7 cellular contexts compared by ENCODE assay signal in the genomic region with DNA sequence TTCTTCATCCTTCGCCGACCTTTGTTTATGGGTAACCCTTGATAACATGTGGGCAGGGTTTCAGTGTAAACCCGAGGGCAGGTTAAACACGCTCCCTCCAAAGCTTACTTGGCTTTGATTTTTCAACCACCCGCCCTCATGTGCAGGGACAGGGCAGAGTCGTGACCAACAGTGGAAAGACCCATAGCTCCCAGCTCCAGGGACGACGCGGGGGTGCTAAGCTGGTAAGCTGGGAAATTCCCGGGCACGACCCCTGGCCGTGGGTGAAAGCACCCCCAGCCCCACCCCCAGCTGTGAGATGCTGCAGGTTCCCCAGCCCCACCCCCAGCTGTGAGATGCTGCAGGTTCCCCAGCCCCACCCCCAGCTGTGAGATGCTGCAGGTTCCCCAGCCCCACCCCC. TPM values are rescaled to one million over a fixed set of nuclear protein-coding genes. Genes with fewer than 3 reads are reported as not detected.
A peak's percentile ranks its signal among the peaks of the same experiment; 100 is the strongest.
DNase-seq lines count a peak whose midpoint lies in the region; ATAC-seq and TF ChIP-seq lines count a peak whose summit lies in the region.
"Not testable (repeated sequence)": the region's sequence is repeated elsewhere in the genome, so short reads cannot be mapped to it uniquely, and the experiment has no call there.

No MANE protein-coding gene starts in this region.

- H3K4me1 Mint-ChIP-seq in T-helper 17 cell (peaks cover 45% of the 10 kb centered on the region), immature natural killer cell (peaks cover 79% of the 10 kb centered on the region in 2 donors), natural killer cell (peaks cover 57 to 78% of the 10 kb centered on the region in 2 donors)
- H3K4me1 Mint-ChIP-seq in activated T-cell treated with anti-CD3 and anti-CD28 coated beads, Interleukin-2, amount 50 U/mL, for 24 hours (ENCODE audit: low read depth): peaks cover 75% of the 10 kb centered on the region
- H3K4me1 Mint-ChIP-seq in central memory CD8-positive, alpha-beta T cell: peaks cover 67% of the 10 kb centered on the region
- H3K4me1 Mint-ChIP-seq in stimulated activated effector memory CD8-positive, alpha-beta T cell treated with anti-CD3 and anti-CD28 coated beads, Interleukin-12 subunit alpha, Interleukin-12 subunit beta, amount 100 ng/mL, for 72 hours: peaks cover 73% of the 10 kb centered on the region

- 86 to 89% methylated on average over 12 of the region's 12 CpGs for WGBS in GM23248 (ENCODE audit: low coverage in 1 of 2, low lambda C conversion rate in 2 of 2, missing lambda C conversion rate in 2 of 2), 2 experiments

- not testable (repeated sequence) for H3K9me3 Mint-ChIP-seq in activated T-cell treated with anti-CD3 and anti-CD28 coated beads, Interleukin-2, amount 50 U/mL, for 24 hours; central memory CD8-positive, alpha-beta T cell; immature natural killer cell; natural killer cell; stimulated activated effector memory CD8-positive, alpha-beta T cell treated with anti-CD3 and anti-CD28 coated beads, Interleukin-12 subunit alpha, Interleukin-12 subunit beta, amount 100 ng/mL, for 72 hours

- H3K36me3 Mint-ChIP-seq in T-helper 17 cell (ENCODE audit: low read depth); natural killer cell: not testable (repeated sequence)
- peaks cover 30% of the 10 kb centered on the region for H3K36me3 Mint-ChIP-seq in activated T-cell treated with anti-CD3 and anti-CD28 coated beads, Interleukin-2, amount 50 U/mL, for 24 hours (ENCODE audit: low read depth)
- H3K36me3 Mint-ChIP-seq in central memory CD8-positive, alpha-beta T cell (ENCODE audit: insufficient read depth): peaks cover 51% of the 10 kb centered on the region
- H3K36me3 Mint-ChIP-seq in immature natural killer cell: peaks cover 14 to 24% (median 14%) of the 10 kb centered on the region in 3 donors
- H3K36me3 Mint-ChIP-seq in stimulated activated effector memory CD8-positive, alpha-beta T cell treated with anti-CD3 and anti-CD28 coated beads, Interleukin-12 subunit alpha, Interleukin-12 subunit beta, amount 100 ng/mL, for 72 hours: peaks cover 32% of the 10 kb centered on the region

- H3K4me3 ChIP-seq in GM23248: not testable (repeated sequence)

- intact Hi-C loops in natural killer cell (cut with micrococcal nuclease): not testable (repeated sequence)

- not testable (repeated sequence) for H4K20me1 ChIP-seq in GM23248 (ENCODE audit: insufficient read depth)

- H3K27ac Mint-ChIP-seq in T-helper 17 cell: peak overlapping the region; percentile 77
- H3K27ac Mint-ChIP-seq in activated T-cell treated with anti-CD3 and anti-CD28 coated beads, Interleukin-2, amount 50 U/mL, for 24 hours: peak overlapping the region; percentile 86
- H3K27ac Mint-ChIP-seq in central memory CD8-positive, alpha-beta T cell (ENCODE audit: low read depth): peak overlapping the region; percentile 76
- H3K27ac Mint-ChIP-seq in immature natural killer cell: peak overlapping the region; percentile 94 to 98 (median 96)
- peak overlapping the region; percentile 91 to 92 for H3K27ac Mint-ChIP-seq in natural killer cell
- peak overlapping the region; percentile 60 for H3K27ac Mint-ChIP-seq in stimulated activated effector memory CD8-positive, alpha-beta T cell treated with anti-CD3 and anti-CD28 coated beads, Interleukin-12 subunit alpha, Interleukin-12 subunit beta, amount 100 ng/mL, for 72 hours

- not testable (repeated sequence) for H3K9me3 ChIP-seq in GM23248 (ENCODE audit: low read depth); T-helper 17 cell (ENCODE audit: control insufficient read depth, low read length, poor library complexity, severe bottlenecking)

- H3K27ac ChIP-seq in GM23248: peak overlapping the region; percentile 87

- peak overlapping the region; percentile 60 for H3K9ac ChIP-seq in GM23248

- ATAC-seq in T-helper 17 cell; central memory CD8-positive, alpha-beta T cell (replicated peaks; ENCODE audit: extremely low read depth, poor library complexity, severe bottlenecking); natural killer cell; stimulated activated effector memory CD8-positive, alpha-beta T cell treated with anti-CD3 and anti-CD28 coated beads, Interleukin-12 subunit alpha, Interleukin-12 subunit beta, amount 100 ng/mL, for 72 hours: not testable (repeated sequence)

- not testable (repeated sequence) for H3K27me3 ChIP-seq in GM23248 (replicated peaks; ENCODE audit: insufficient read depth)

- in situ Hi-C loops in GM23248 (cut with MboI): not testable (repeated sequence)

- H2AFZ ChIP-seq in GM23248: not testable (repeated sequence)

- not testable (repeated sequence) for H3K27me3 Mint-ChIP-seq in T-helper 17 cell; activated T-cell treated with anti-CD3 and anti-CD28 coated beads, Interleukin-2, amount 50 U/mL, for 24 hours; central memory CD8-positive, alpha-beta T cell; natural killer cell (ENCODE audit: low read depth in 2 of 2)
- H3K27me3 Mint-ChIP-seq in immature natural killer cell (ENCODE audit: low read depth in 3 of 3): peaks cover 45 to 75% (median 58%) of the 10 kb centered on the region in 3 donors

- peaks cover 49% of the 10 kb centered on the region for H3K4me1 ChIP-seq in GM23248 (ENCODE audit: insufficient read depth)

- TF ChIP-seq CTCF in natural killer cell (IDR thresholded peaks at IDR 0.05): not testable (repeated sequence)

- peak overlapping the region; percentile 45 for H3K4me2 ChIP-seq in GM23248 (ENCODE audit: unreplicated experiment)

- H3K4me3 Mint-ChIP-seq in T-helper 17 cell: peak overlapping the region; percentile 47
- H3K4me3 Mint-ChIP-seq in activated T-cell treated with anti-CD3 and anti-CD28 coated beads, Interleukin-2, amount 50 U/mL, for 24 hours; central memory CD8-positive, alpha-beta T cell: not testable (repeated sequence)
- peak overlapping the region; percentile 49 to 80 (median 74) for H3K4me3 Mint-ChIP-seq in immature natural killer cell
- peak overlapping the region; percentile 76 for H3K4me3 Mint-ChIP-seq in natural killer cell
- H3K4me3 Mint-ChIP-seq in stimulated activated effector memory CD8-positive, alpha-beta T cell treated with anti-CD3 and anti-CD28 coated beads, Interleukin-12 subunit alpha, Interleukin-12 subunit beta, amount 100 ng/mL, for 72 hours: peak overlapping the region; percentile 40

- peaks cover 79% of the 10 kb centered on the region for H3K79me2 ChIP-seq in GM23248 (ENCODE audit: insufficient read depth)

- H3K36me3 ChIP-seq in GM23248 (ENCODE audit: low read depth): not testable (repeated sequence)

- peaks cover 33% of the 10 kb centered on the region for H3F3A ChIP-seq in GM23248 (ENCODE audit: insufficient read depth)

- not testable (repeated sequence) for H3K9me2 ChIP-seq in GM23248 (ENCODE audit: insufficient read depth)

- not testable (repeated sequence) for DNase-seq in GM23248; activated T-cell treated with anti-CD3 and anti-CD28 coated beads, Interleukin-2, amount 50 U/mL, for 24 hours; central memory CD8-positive, alpha-beta T cell (ENCODE audit: low spot score in 2 of 2); stimulated activated effector memory CD8-positive, alpha-beta T cell treated with anti-CD3 and anti-CD28 coated beads, Interleukin-12 subunit alpha, Interleukin-12 subunit beta, amount 100 ng/mL, for 72 hours (ENCODE audit: low spot score in 2 of 2)
- DNase-seq in T-helper 17 cell (peak in 1 of 3 donors; percentile 2), immature natural killer cell (peak in 1 of 3 donors; percentile 22), natural killer cell (peak; percentile 19)

RNA-seq across cellular contexts. Expression of a gene that starts 17.8 kb away (rescaled TPM):
- total RNA-seq in GM23248 (2014; rRNA removed; shearing (Covaris generic)): 36.7 and 46.2 TPM in 2 replicates
- polyA plus RNA-seq in GM23248 (2016; fragmentation: Nextera tagmentation; extraction: Ambion mirVana) (30.0 and 34.3 TPM in 2 replicates), immature natural killer cell (100 to 1,000 TPM in 1 of 3 donors, 10 to 100 TPM in 2; 37.4 to 153 (median 64.8) TPM)
- total RNA-seq in T-helper 17 cell (100 to 1,000 TPM; 204 to 215 TPM), natural killer cell (100 to 1,000 TPM; 252 to 277 (median 274) TPM)
